22 cellular contexts compared by ENCODE assay signal in the genomic region with DNA sequence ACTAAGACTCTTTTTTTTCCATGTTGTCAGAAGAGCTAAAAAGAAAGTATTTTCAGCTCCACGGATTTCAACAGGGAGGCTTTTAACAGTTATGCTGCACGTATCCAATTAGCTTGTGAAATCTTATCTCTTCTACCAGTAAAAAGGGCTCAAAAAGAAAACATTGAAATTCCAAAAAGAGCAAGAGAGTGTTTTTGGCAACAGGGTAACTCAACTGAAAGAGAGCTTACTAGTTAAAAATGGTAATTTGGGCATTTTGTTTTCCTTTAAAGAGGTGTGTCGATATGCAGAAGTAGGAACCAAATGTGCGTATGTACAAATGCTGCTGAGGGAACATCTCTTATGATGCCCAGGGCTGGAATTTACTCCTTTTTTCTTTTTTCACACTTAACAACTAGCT.
DNase-seq lines count a peak whose midpoint lies in the region; ATAC-seq and TF ChIP-seq lines count a peak whose summit lies in the region.
"Had no signal": no experiment of that assay in that cellular context is flagged by ENCODE, and none has a peak within 500 bp of the region (broad histone marks: within the 10 kb centered on the region; RNA-seq: fewer than 3 reads in every experiment).

No MANE protein-coding gene starts in this region.

- H3K36me3 ChIP-seq in heart left ventricle (no peaks in the 10 kb centered on the region), tibial artery (no peaks in the 10 kb centered on the region)
- H3K36me3 ChIP-seq: BLaER1 treated with 17β-estradiol and CSF1 and Interleukin-3, amounts not matched to agents 10 nM and 100 nM; cardiac muscle cell; suprapubic skin had no signal

- intact Hi-C loops in heart left ventricle (cut with DNase I) = loop anchor here in 1 of 10 donors (5.0 to 10.0 kb wide), 2 partner anchors 122 to 275 kb away; no protein-coding TSS in a partner anchor
- intact Hi-C loops in tibial artery (cut with DNase I; ENCODE audit: low total_unique reads) = no loop called here
- intact Hi-C loops in activated T-helper 2 cell treated with anti-CD3 and anti-CD28 coated beads, Interferon-gamma antibody, Interleukin-2, Interleukin-4, amounts not matched to agents 10 μg/mL and 5 μg/mL and 100 μg/mL, durations not matched to agents 14 hours and 24 hours and 36 hours (cut with micrococcal nuclease) = no loop called here

- ATAC-seq in heart left ventricle (peak in 1 of 4 donors; percentile 41), GM19452 (IDR thresholded peaks at IDR 0.05; ENCODE audit: unreplicated experiment) (no peak)

- H3K4me3 Mint-ChIP-seq in brain (peak overlapping the region in 4 of 5 experiments; percentile 38 to 86 (median 71)), progenitor cell of endocrine pancreas (ENCODE audit: low read depth) (no peak overlapping the region)
- no peak overlapping the region for H3K4me3 Mint-ChIP-seq in activated T-helper 2 cell treated with anti-CD3 and anti-CD28 coated beads, Interferon-gamma antibody, Interleukin-2, Interleukin-4, amounts not matched to agents 10 μg/mL and 5 μg/mL and 100 μg/mL, durations not matched to agents 14 hours and 24 hours and 36 hours (ENCODE audit: low read depth)
- H3K4me3 Mint-ChIP-seq: activated naive CD4-positive, alpha-beta T cell treated with anti-CD3 and anti-CD28 coated beads, Interleukin-2, amount 10 ng/mL, durations not matched to agents 7 days and 5 days; naive B cell; T-helper 2 cell treated with Interferon-gamma antibody and Interleukin-4, amounts not matched to agents 5 μg/mL and 100 μg/mL, for 36 hours had no signal

- no peaks in the 10 kb centered on the region for H3K36me3 Mint-ChIP-seq in brain
- H3K36me3 Mint-ChIP-seq in progenitor cell of endocrine pancreas (ENCODE audit: insufficient read depth) = no peaks in the 10 kb centered on the region
- no peaks in the 10 kb centered on the region for H3K36me3 Mint-ChIP-seq in activated T-helper 2 cell treated with anti-CD3 and anti-CD28 coated beads, Interferon-gamma antibody, Interleukin-2, Interleukin-4, amounts not matched to agents 10 μg/mL and 5 μg/mL and 100 μg/mL, durations not matched to agents 14 hours and 24 hours and 36 hours (ENCODE audit: low read depth)
- H3K36me3 Mint-ChIP-seq: activated naive CD4-positive, alpha-beta T cell treated with anti-CD3 and anti-CD28 coated beads, Interleukin-2, amount 10 ng/mL, durations not matched to agents 7 days and 5 days; naive B cell had no signal

- H3K9me3 Mint-ChIP-seq in brain (no peaks in the 10 kb centered on the region), progenitor cell of endocrine pancreas (ENCODE audit: low read depth) (no peaks in the 10 kb centered on the region)
- no peaks in the 10 kb centered on the region for H3K9me3 Mint-ChIP-seq in activated T-helper 2 cell treated with anti-CD3 and anti-CD28 coated beads, Interferon-gamma antibody, Interleukin-2, Interleukin-4, amounts not matched to agents 10 μg/mL and 5 μg/mL and 100 μg/mL, durations not matched to agents 14 hours and 24 hours and 36 hours
- H3K9me3 Mint-ChIP-seq: activated naive CD4-positive, alpha-beta T cell treated with anti-CD3 and anti-CD28 coated beads, Interleukin-2, amount 10 ng/mL, durations not matched to agents 7 days and 5 days; naive B cell; T-helper 2 cell treated with Interferon-gamma antibody and Interleukin-4, amounts not matched to agents 5 μg/mL and 100 μg/mL, for 36 hours had no signal

- WGBS in heart left ventricle, 4 donors = 58 to 67% (median 63%) methylated on average over 4 of the region's 4 CpGs

- no peaks in the 10 kb centered on the region for H3K9me3 ChIP-seq in heart left ventricle
- no peaks in the 10 kb centered on the region for H3K9me3 ChIP-seq in tibial artery
- H3K9me3 ChIP-seq: BLaER1 treated with 17β-estradiol and CSF1 and Interleukin-3, amounts not matched to agents 10 nM and 100 nM; suprapubic skin had no signal

- no peak for TF ChIP-seq CTCF in brain (conservative IDR thresholded peaks at IDR 0.05)
- TF ChIP-seq CTCF in heart left ventricle (IDR thresholded peaks at IDR 0.05) = no peak
- no peak for TF ChIP-seq CTCF in tibial artery (IDR thresholded peaks at IDR 0.05)
- no peak for TF ChIP-seq CTCF in progenitor cell of endocrine pancreas (IDR thresholded peaks at IDR 0.05; ENCODE audit: unreplicated experiment)

- H3K27me3 Mint-ChIP-seq in brain (no peaks in the 10 kb centered on the region), progenitor cell of endocrine pancreas (no peaks in the 10 kb centered on the region)
- H3K27me3 Mint-ChIP-seq in activated T-helper 2 cell treated with anti-CD3 and anti-CD28 coated beads, Interferon-gamma antibody, Interleukin-2, Interleukin-4, amounts not matched to agents 10 μg/mL and 5 μg/mL and 100 μg/mL, durations not matched to agents 14 hours and 24 hours and 36 hours (ENCODE audit: low read depth) = no peaks in the 10 kb centered on the region
- H3K27me3 Mint-ChIP-seq: activated naive CD4-positive, alpha-beta T cell treated with anti-CD3 and anti-CD28 coated beads, Interleukin-2, amount 10 ng/mL, durations not matched to agents 7 days and 5 days had no signal

- H3K4me1 ChIP-seq in heart left ventricle (peaks cover 0 to 44% (median 11%) of the 10 kb centered on the region in 12 donors), tibial artery (peaks cover 0 to 67% (median 5%) of the 10 kb centered on the region in 4 donors)
- H3K4me1 ChIP-seq: BLaER1 treated with 17β-estradiol and CSF1 and Interleukin-3, amounts not matched to agents 10 nM and 100 nM; suprapubic skin had no signal

- peak overlapping the region in 3 of 5 experiments; percentile 24 to 83 (median 57) for H3K27ac Mint-ChIP-seq in brain
- no peak overlapping the region for H3K27ac Mint-ChIP-seq in progenitor cell of endocrine pancreas
- H3K27ac Mint-ChIP-seq in activated T-helper 2 cell treated with anti-CD3 and anti-CD28 coated beads, Interferon-gamma antibody, Interleukin-2, Interleukin-4, amounts not matched to agents 10 μg/mL and 5 μg/mL and 100 μg/mL, durations not matched to agents 14 hours and 24 hours and 36 hours = no peak overlapping the region
- H3K27ac Mint-ChIP-seq: activated naive CD4-positive, alpha-beta T cell treated with anti-CD3 and anti-CD28 coated beads, Interleukin-2, amount 10 ng/mL, durations not matched to agents 7 days and 5 days; naive B cell; T-helper 2 cell treated with Interferon-gamma antibody and Interleukin-4, amounts not matched to agents 5 μg/mL and 100 μg/mL, for 36 hours had no signal

- peaks cover 23% of the 10 kb centered on the region for H3K4me1 Mint-ChIP-seq in brain
- peaks cover 1% of the 10 kb centered on the region for H3K4me1 Mint-ChIP-seq in progenitor cell of endocrine pancreas (ENCODE audit: low read depth)
- H3K4me1 Mint-ChIP-seq in activated T-helper 2 cell treated with anti-CD3 and anti-CD28 coated beads, Interferon-gamma antibody, Interleukin-2, Interleukin-4, amounts not matched to agents 10 μg/mL and 5 μg/mL and 100 μg/mL, durations not matched to agents 14 hours and 24 hours and 36 hours (ENCODE audit: low read depth) = no peaks in the 10 kb centered on the region
- H3K4me1 Mint-ChIP-seq: activated naive CD4-positive, alpha-beta T cell treated with anti-CD3 and anti-CD28 coated beads, Interleukin-2, amount 10 ng/mL, durations not matched to agents 7 days and 5 days; naive B cell had no signal

- no peak for TF ChIP-seq POLR2A in heart left ventricle (IDR thresholded peaks at IDR 0.05)

- H3K4me3 ChIP-seq in heart left ventricle (peak overlapping the region in 7 of 12 donors; percentile 7 to 44 (median 15)), tibial artery (peak overlapping the region; percentile 24 to 42)
- H3K4me3 ChIP-seq: BLaER1 treated with 17β-estradiol and CSF1 and Interleukin-3, amounts not matched to agents 10 nM and 100 nM; cardiac muscle cell; suprapubic skin had no signal

- no peak for DNase-seq in heart left ventricle
- DNase-seq in midbrain (lab: John Stamatoyannopoulos, UW) = peak; percentile 11
- no peak for DNase-seq in tibial artery
- no peak for DNase-seq in progenitor cell of endocrine pancreas (ENCODE audit: low spot score, unreplicated experiment)
- DNase-seq in activated T-helper 2 cell treated with anti-CD3 and anti-CD28 coated beads, Interferon-gamma antibody, Interleukin-2, Interleukin-4, amounts not matched to agents 10 μg/mL and 5 μg/mL and 100 μg/mL, durations not matched to agents 14 hours and 24 hours and 36 hours (ENCODE audit: low spot score) = no peak
- DNase-seq in activated effector memory CD4-positive, alpha-beta T cell treated with Interleukin-2 at 50 U/mL for 16 hours = no peak
- DNase-seq: activated CD4-positive, CD25-positive, alpha-beta regulatory T cell treated with anti-CD3 and anti-CD28 coated beads, Interleukin-2, amount 50 U/mL, for 72 hours; activated CD8-positive, alpha-beta memory T cell treated with anti-CD3 and anti-CD28 coated beads, Interleukin-2, amount 50 U/mL, for 4 hours; activated naive CD4-positive, alpha-beta T cell treated with anti-CD3 and anti-CD28 coated beads, Interleukin-2, amount 10 ng/mL, durations not matched to agents 7 days and 5 days; DMS153; naive B cell; NCI-H1694; NCI-H446; retina; SIG-M5; stimulated activated CD4-positive, alpha-beta T cell treated with anti-CD3 and anti-CD28 coated beads, Interleukin-2, amount 100 ng/mL, for 24 hours had no signal

- H3K27me3 ChIP-seq in heart left ventricle = no peaks in the 10 kb centered on the region
- no peaks in the 10 kb centered on the region for H3K27me3 ChIP-seq in tibial artery
- H3K27me3 ChIP-seq: BLaER1 treated with 17β-estradiol and CSF1 and Interleukin-3, amounts not matched to agents 10 nM and 100 nM; cardiac muscle cell; suprapubic skin had no signal

- H3K27ac ChIP-seq in heart left ventricle (peak overlapping the region in 9 of 12 donors; percentile 6 to 60 (median 25)), tibial artery (peak overlapping the region; percentile 44 to 64)
- H3K27ac ChIP-seq: BLaER1 treated with 17β-estradiol and CSF1 and Interleukin-3, amounts not matched to agents 10 nM and 100 nM; cardiac muscle cell; suprapubic skin had no signal

Comparison
In these comparisons a context has a peak if more than half of its experiments do, and no peak if none do; other contexts are left out.
1. H3K27ac Mint-ChIP-seq: peak in brain (3 of 5); none in progenitor cell of endocrine pancreas (single experiment) and activated T-helper 2 cell treated with anti-CD3 and anti-CD28 coated beads, Interferon-gamma antibody, Interleukin-2, Interleukin-4, amounts not matched to agents 10 μg/mL and 5 μg/mL and 100 μg/mL, durations not matched to agents 14 hours and 24 hours and 36 hours (single experiment).
2. H3K4me3 Mint-ChIP-seq: peak in brain (4 of 5); none in progenitor cell of endocrine pancreas (single experiment) and activated T-helper 2 cell treated with anti-CD3 and anti-CD28 coated beads, Interferon-gamma antibody, Interleukin-2, Interleukin-4, amounts not matched to agents 10 μg/mL and 5 μg/mL and 100 μg/mL, durations not matched to agents 14 hours and 24 hours and 36 hours (single experiment).